In the genomic region with DNA sequence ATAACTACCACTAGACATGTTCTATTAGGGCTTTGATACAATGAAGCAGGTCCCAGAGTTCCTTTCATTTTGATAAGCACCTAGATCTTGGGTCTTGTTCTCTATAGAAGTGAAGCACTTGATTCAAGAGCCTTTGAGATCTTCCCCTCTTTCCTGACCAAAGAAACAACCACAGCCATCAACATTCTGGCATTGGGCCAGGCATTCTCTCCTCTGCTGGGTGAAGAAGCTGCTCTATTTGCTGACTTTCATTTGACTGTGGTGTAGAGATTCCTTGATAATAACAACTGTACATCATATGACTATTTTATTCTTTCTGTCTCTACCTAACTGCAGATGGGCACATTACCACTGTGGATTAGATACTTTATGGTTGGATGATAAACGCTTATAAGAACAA, we compare ENCODE assay signal across 29 cellular contexts.
DNase-seq lines count a peak whose midpoint lies in the region; ATAC-seq, FAIRE-seq and TF ChIP-seq lines count a peak whose summit lies in the region.
"Had no signal": no experiment of that assay in that cellular context is flagged by ENCODE, and none has a peak within 500 bp of the region (broad histone marks: within the 10 kb centered on the region; RNA-seq: fewer than 3 reads in every experiment).

No MANE protein-coding gene starts in this region.

- H3K4me1 ChIP-seq in SK-N-SH (ENCODE audit: control insufficient read depth in 1 of 2, insufficient read depth in 2 of 2, low read depth in 1 of 2, low read length in 1 of 2) (no peaks in the 10 kb centered on the region), astrocyte (ENCODE audit: insufficient read depth, low read length) (no peaks in the 10 kb centered on the region), thyroid gland (no peaks in the 10 kb centered on the region)
- H3K4me1 ChIP-seq: adrenal gland, BLaER1, psoas muscle, suprapubic skin had no signal

- H3K4me2 ChIP-seq in SK-N-SH (no peak overlapping the region), astrocyte (ENCODE audit: low read length) (no peak overlapping the region)
- H3K4me2 ChIP-seq: BLaER1, GM23338 had no signal

- H3K27me3 ChIP-seq in SK-N-SH (ENCODE audit: insufficient read depth), result no peaks in the 10 kb centered on the region
- no peaks in the 10 kb centered on the region for H3K27me3 ChIP-seq in astrocyte (ENCODE audit: insufficient read depth, low read length)
- H3K27me3 ChIP-seq in thyroid gland, result no peaks in the 10 kb centered on the region
- H3K27me3 ChIP-seq: adrenal gland, BLaER1, suprapubic skin had no signal

- ATAC-seq in SK-N-SH treated with all-trans-retinoic acid at 6 μM for 48 hours (no peak), esophagus mucosa (no peak), GM21723 (IDR thresholded peaks at IDR 0.05; ENCODE audit: unreplicated experiment) (no peak)
- ATAC-seq: GM23338; left colon; psoas muscle; stimulated activated effector memory CD8-positive, alpha-beta T cell treated with anti-CD3 and anti-CD28 coated beads, Interleukin-12 subunit alpha, Interleukin-12 subunit beta, amount 100 ng/mL, for 72 hours had no signal

- H3K4me3 ChIP-seq in SK-N-SH (ENCODE audit: low read depth in 2 of 2, low read length in 1 of 2), result no peak overlapping the region
- H3K4me3 ChIP-seq in astrocyte (ENCODE audit: insufficient read depth, low read depth, low read length), result no peak overlapping the region
- no peak overlapping the region for H3K4me3 ChIP-seq in thyroid gland (replicated peaks in 1 of 3)
- H3K4me3 ChIP-seq: adrenal gland, BLaER1, GM23338, psoas muscle, suprapubic skin had no signal

- no peak for TF ChIP-seq POLR2A in thyroid gland (IDR thresholded peaks at IDR 0.05)

- H3K4me1 Mint-ChIP-seq in astrocyte (ENCODE audit: low read depth, unreplicated experiment), result peaks cover 3% of the 10 kb centered on the region
- H3K4me1 Mint-ChIP-seq: naive B cell; stimulated activated effector memory CD8-positive, alpha-beta T cell treated with anti-CD3 and anti-CD28 coated beads, Interleukin-12 subunit alpha, Interleukin-12 subunit beta, amount 100 ng/mL, for 72 hours had no signal

- no peak overlapping the region for H3K9ac ChIP-seq in SK-N-SH
- no peak overlapping the region for H3K9ac ChIP-seq in astrocyte (ENCODE audit: low read length)
- H3K9ac ChIP-seq: BLaER1 had no signal

- H3K27me3 Mint-ChIP-seq in astrocyte (ENCODE audit: low read depth, unreplicated experiment), result peaks cover 5% of the 10 kb centered on the region
- H3K27me3 Mint-ChIP-seq: naive B cell had no signal

- no peaks in the 10 kb centered on the region for H4K20me1 ChIP-seq in SK-N-SH (ENCODE audit: insufficient read depth)
- H4K20me1 ChIP-seq in astrocyte (ENCODE audit: insufficient read depth, low read length), result no peaks in the 10 kb centered on the region
- H4K20me1 ChIP-seq: BLaER1 had no signal

- no peak for TF ChIP-seq CTCF in SK-N-SH (IDR thresholded peaks at IDR 0.05)
- no peak for TF ChIP-seq CTCF in astrocyte (IDR thresholded peaks at IDR 0.05; ENCODE audit: insufficient read depth, low read depth, low read length)
- no peak for TF ChIP-seq CTCF in thyroid gland (IDR thresholded peaks at IDR 0.05)

- H2AFZ ChIP-seq in SK-N-SH (ENCODE audit: low read depth) (no peak overlapping the region), astrocyte (ENCODE audit: low read depth, low read length) (no peak overlapping the region)
- H2AFZ ChIP-seq: GM23338 had no signal

- H3K9me2 ChIP-seq in SK-N-SH, result no peaks in the 10 kb centered on the region

- H3K27ac ChIP-seq in SK-N-SH (ENCODE audit: low read depth in 2 of 2, low read length in 1 of 2), result no peak overlapping the region
- no peak overlapping the region for H3K27ac ChIP-seq in astrocyte (ENCODE audit: low read depth, low read length)
- no peak overlapping the region for H3K27ac ChIP-seq in thyroid gland
- H3K27ac ChIP-seq: adrenal gland, BLaER1, epithelial cell of prostate, psoas muscle, suprapubic skin had no signal

- no peak for TF ChIP-seq EP300 in SK-N-SH (IDR thresholded peaks at IDR 0.05; ENCODE audit: borderline replicate concordance in 1 of 2, low read depth in 1 of 2, low read length in 1 of 2)

- FAIRE-seq in astrocyte (lab: Jason Lieb, UNC), result no peak
- FAIRE-seq: G401.6, small intestine had no signal

- H3K27ac Mint-ChIP-seq in astrocyte (ENCODE audit: unreplicated experiment), result no peak overlapping the region
- H3K27ac Mint-ChIP-seq: GM23338; naive B cell; stimulated activated effector memory CD8-positive, alpha-beta T cell treated with anti-CD3 and anti-CD28 coated beads, Interleukin-12 subunit alpha, Interleukin-12 subunit beta, amount 100 ng/mL, for 72 hours; T-helper 2 cell treated with Interferon-gamma antibody and Interleukin-4, amounts not matched to agents 5 μg/mL and 100 μg/mL, for 36 hours had no signal

- H3K36me3 ChIP-seq in SK-N-SH (replicated peaks in 1 of 2; ENCODE audit: control insufficient read depth in 1 of 2, insufficient read depth in 2 of 2, low read length in 1 of 2) (no peaks in the 10 kb centered on the region), astrocyte (ENCODE audit: insufficient read depth, low read length) (no peaks in the 10 kb centered on the region), thyroid gland (no peaks in the 10 kb centered on the region)
- H3K36me3 ChIP-seq: adrenal gland, BLaER1, suprapubic skin had no signal

- H3K36me3 Mint-ChIP-seq in astrocyte (ENCODE audit: low read depth, unreplicated experiment), result no peaks in the 10 kb centered on the region
- H3K36me3 Mint-ChIP-seq: naive B cell; stimulated activated effector memory CD8-positive, alpha-beta T cell treated with anti-CD3 and anti-CD28 coated beads, Interleukin-12 subunit alpha, Interleukin-12 subunit beta, amount 100 ng/mL, for 72 hours had no signal

- H3K9me3 ChIP-seq in SK-N-SH, result no peaks in the 10 kb centered on the region
- H3K9me3 ChIP-seq in astrocyte (ENCODE audit: insufficient read depth, low read depth, low read length), result no peaks in the 10 kb centered on the region
- H3K9me3 ChIP-seq in thyroid gland, result no peaks in the 10 kb centered on the region
- H3K9me3 ChIP-seq: adrenal gland, BLaER1, psoas muscle, suprapubic skin had no signal

- H3K79me2 ChIP-seq in SK-N-SH (ENCODE audit: insufficient read depth) (no peaks in the 10 kb centered on the region), astrocyte (ENCODE audit: insufficient read depth, low read length) (no peaks in the 10 kb centered on the region)

- H3K4me3 Mint-ChIP-seq in astrocyte (ENCODE audit: unreplicated experiment), result no peak overlapping the region
- H3K4me3 Mint-ChIP-seq: GM23338; naive B cell; stimulated activated effector memory CD8-positive, alpha-beta T cell treated with anti-CD3 and anti-CD28 coated beads, Interleukin-12 subunit alpha, Interleukin-12 subunit beta, amount 100 ng/mL, for 72 hours; T-helper 2 cell treated with Interferon-gamma antibody and Interleukin-4, amounts not matched to agents 5 μg/mL and 100 μg/mL, for 36 hours had no signal

- H3F3A ChIP-seq in SK-N-SH (replicated peaks; ENCODE audit: insufficient read depth), result no peaks in the 10 kb centered on the region

- POLR2A ChIA-PET in SK-N-SH (lab: Yijun Ruan, JAX), result no interaction called here

- 93% methylated on average over 1 of the region's 1 CpG for WGBS in SK-N-SH (ENCODE audit: low lambda C conversion rate)
- 78 to 91% methylated on average over 1 of the region's 1 CpG for WGBS in thyroid gland, 2 donors

- DNase-seq in SK-N-SH (no peak), NCI-H2029 (lab: John Stamatoyannopoulos, UW) (peak; percentile 52), astrocyte (ENCODE audit: low read depth) (peak; percentile 9), thyroid gland (peak; percentile 18 to 20)
- DNase-seq: activated CD4-positive, alpha-beta T cell treated with anti-CD3 and anti-CD28 coated beads for 4 hours; activated naive CD4-positive, alpha-beta T cell treated with Interleukin-2 at 50 U/mL for 16 hours; activated T-cell treated with anti-CD3 and anti-CD28 coated beads, Interleukin-2, amount 50 U/mL, for 48 hours; adrenal gland; Calu3; effector CD4-positive, alpha-beta T cell; KG1; left colon; mesendoderm; naive B cell; NCI-H1930; NCI-H526 treated with DMSO at 0.1 percent for 48 hours; psoas muscle; small intestine; stimulated activated CD4-positive, alpha-beta T cell treated with anti-CD3 and anti-CD28 coated beads, Interleukin-1b, Interleukin-23, amount 100 ng/mL, for 48 hours had no signal

- intact Hi-C loops in thyroid gland (cut with DNase I), result no loop called here

- H3K9me3 Mint-ChIP-seq in astrocyte (ENCODE audit: unreplicated experiment), result no peaks in the 10 kb centered on the region
- H3K9me3 Mint-ChIP-seq: GM23338 had no signal

- no peak for TF ChIP-seq RAD21 in SK-N-SH (IDR thresholded peaks at IDR 0.05; ENCODE audit: low read length)

- CTCF ChIA-PET in SK-N-SH (lab: Yijun Ruan, JAX), result no interaction called here

TF ChIP-seq in SK-N-SH, 30 proteins besides CTCF, POLR2A, EP300 and RAD21:
- no peak for TF ChIP-seq NRF1 (IDR thresholded peaks at IDR 0.05; ENCODE audit: low read depth, low read length)
- 0 out of 2 replicates have a peak, but pooled peaks have one; percentile 9 for TF ChIP-seq NFIC (IDR thresholded peaks at IDR 0.05; ENCODE audit: borderline replicate concordance)

TF ChIP-seq in SK-N-SH treated with all-trans-retinoic acid at 6 μM for 48 hours, 23 proteins besides CTCF, POLR2A, EP300 and RAD21 (continues in another document):
- TF ChIP-seq ZNF565 (CRISPR knock-in tag; conservative IDR thresholded peaks at IDR 0.05; ENCODE audit: low read depth) (no peak), ARNTL (CRISPR knock-in tag; IDR thresholded peaks at IDR 0.05; ENCODE audit: borderline replicate concordance, low read depth) (no peak), CSDC2 (CRISPR knock-in tag; IDR thresholded peaks at IDR 0.05) (no peak), ZNF8 (CRISPR knock-in tag; IDR thresholded peaks at IDR 0.05) (no peak), ESRRG (CRISPR knock-in tag; IDR thresholded peaks at IDR 0.05) (no peak), TCF4 (CRISPR knock-in tag; IDR thresholded peaks at IDR 0.05; ENCODE audit: borderline replicate concordance) (no peak), OSR1 (CRISPR knock-in tag; IDR thresholded peaks at IDR 0.05) (no peak), ZFP3 (CRISPR knock-in tag; IDR thresholded peaks at IDR 0.05) (no peak)
- TF ChIP-seq, protein P1, sequence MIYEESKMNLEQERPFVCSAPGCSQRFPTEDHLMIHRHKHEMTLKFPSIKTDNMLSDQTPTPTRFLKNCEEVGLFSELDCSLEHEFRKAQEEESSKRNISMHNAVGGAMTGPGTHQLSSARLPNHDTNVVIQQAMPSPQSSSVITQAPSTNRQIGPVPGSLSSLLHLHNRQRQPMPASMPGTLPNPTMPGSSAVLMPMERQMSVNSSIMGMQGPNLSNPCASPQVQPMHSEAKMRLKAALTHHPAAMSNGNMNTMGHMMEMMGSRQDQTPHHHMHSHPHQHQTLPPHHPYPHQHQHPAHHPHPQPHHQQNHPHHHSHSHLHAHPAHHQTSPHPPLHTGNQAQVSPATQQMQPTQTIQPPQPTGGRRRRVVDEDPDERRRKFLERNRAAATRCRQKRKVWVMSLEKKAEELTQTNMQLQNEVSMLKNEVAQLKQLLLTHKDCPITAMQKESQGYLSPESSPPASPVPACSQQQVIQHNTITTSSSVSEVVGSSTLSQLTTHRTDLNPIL (CRISPR knock-in tag; IDR thresholded peaks at IDR 0.05; ENCODE audit: low read depth), result no peak
